12 cellular contexts compared by ENCODE assay signal in the genomic region with DNA sequence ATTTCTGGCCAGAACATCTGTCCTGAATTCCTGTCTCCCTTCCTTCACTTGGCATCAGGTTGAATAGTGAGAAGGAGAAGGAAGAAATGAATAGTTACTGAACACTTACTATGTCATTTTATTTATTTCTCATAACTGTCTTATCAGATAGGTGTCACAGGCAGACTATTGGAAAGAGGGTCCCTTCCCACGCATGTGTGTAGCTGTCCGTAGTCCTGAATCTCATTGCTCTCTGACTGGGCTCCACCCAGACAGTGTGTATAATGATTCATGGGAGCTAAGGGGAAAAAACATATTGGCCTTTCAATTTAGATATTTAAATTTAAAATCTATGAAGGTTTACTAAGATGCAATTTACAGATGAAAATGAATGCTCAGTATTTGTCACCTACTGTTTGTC.
DNase-seq lines count a peak whose midpoint lies in the region; ATAC-seq, FAIRE-seq and TF ChIP-seq lines count a peak whose summit lies in the region.
"Had no signal": no experiment of that assay in that cellular context is flagged by ENCODE, and none has a peak within 500 bp of the region (broad histone marks: within the 10 kb centered on the region; RNA-seq: fewer than 3 reads in every experiment).

No MANE protein-coding gene starts in this region.

- no peak overlapping the region for H3K4me3 ChIP-seq in fibroblast of pulmonary artery (replicated peaks; ENCODE audit: low read depth, low read length)
- H3K4me3 ChIP-seq: esophagus muscularis mucosa had no signal

- in situ Hi-C loops in Caki2 (cut with HindIII; ENCODE audit: low pct_unique_long_range_greater_than_20kb, low sequenced_read_pairs) = no loop called here
- in situ Hi-C loops in GM13976 (cut with MboI; ENCODE audit: low sequenced_read_pairs, unreplicated experiment) = no loop called here

- no peak for ATAC-seq in HG03280 (IDR thresholded peaks at IDR 0.05; ENCODE audit: unreplicated experiment)

- DNase-seq in Caki2 (ENCODE audit: low read depth) (peak; percentile 18), HTR-8/SVneo (ENCODE audit: insufficient read length, low spot score) (peak; percentile 12), SW480 (ENCODE audit: low spot score) (peak; percentile 9), fibroblast of pulmonary artery (ENCODE audit: low read depth) (peak; percentile 41), mesenteric fat pad (ENCODE audit: low spot score) (no peak), DMS79 treated with DMSO at 0.1 percent for 48 hours (lab: John Stamatoyannopoulos, UW) (no peak), GM13976 (ENCODE audit: low spot score) (no peak)
- DNase-seq: NCI-H1436 treated with DMSO at 0.1 percent for 48 hours, NCI-H526 treated with DMSO at 0.1 percent for 48 hours, SHP77 treated with DMSO at 0.1 percent for 48 hours had no signal

- TF ChIP-seq CTCF in fibroblast of pulmonary artery (IDR thresholded peaks at IDR 0.05; ENCODE audit: low read length, missing control alignments) = no peak
- TF ChIP-seq CTCF in GM13976 (IDR thresholded peaks at IDR 0.05; ENCODE audit: borderline replicate concordance, control extremely low read depth, extremely low read depth, insufficient read depth, missing control alignments) = no peak

- FAIRE-seq in HTR-8/SVneo (lab: Jason Lieb, UNC) = no peak

Comparison
In these comparisons a context has a peak if more than half of its experiments do, and no peak if none do; other contexts are left out.
1. DNase-seq: peak in Caki2 (single experiment), HTR-8/SVneo (single experiment), SW480 (single experiment) and fibroblast of pulmonary artery (single experiment); none in mesenteric fat pad (single experiment), DMS79 treated with DMSO at 0.1 percent for 48 hours (single experiment) and GM13976 (single experiment).